28 cellular contexts compared by ENCODE assay signal in the genomic region with DNA sequence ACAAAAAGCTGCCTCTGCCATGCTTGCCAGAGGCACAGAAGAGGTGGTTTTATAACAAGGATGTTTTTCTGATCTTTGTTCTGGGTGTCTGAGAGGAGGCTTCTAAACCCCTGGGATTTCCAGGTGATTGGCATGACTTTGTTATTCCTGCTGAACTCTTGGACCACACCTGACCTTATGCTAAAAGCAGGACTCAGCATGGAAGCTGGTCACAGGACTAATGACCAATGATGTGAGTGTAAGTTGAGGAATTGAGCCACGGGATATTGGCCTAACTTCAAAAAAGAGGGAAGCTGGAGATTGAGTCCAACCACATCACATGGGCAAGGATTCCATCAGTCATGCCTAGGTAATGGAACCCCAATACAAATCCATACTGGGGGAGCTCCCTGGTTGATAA.
"Had no signal": no experiment of that assay in that cellular context is flagged by ENCODE, and none has a peak within 500 bp of the region (broad histone marks: within the 10 kb centered on the region; RNA-seq: fewer than 3 reads in every experiment).

No MANE protein-coding gene starts in this region.

- FAIRE-seq: keratinocyte, small intestine had no signal

- DNase-seq: colonic mucosa; effector CD8-positive, alpha-beta T cell; endodermal cell; erythroblast; esophagus squamous epithelium; foreskin melanocyte; glutamatergic neuron; heart right ventricle; hippocampal formation; immature natural killer cell; natural killer cell; occipital lobe; ovary; posterior cingulate gyrus; psoas muscle; right lobe of liver; small intestine; stimulated activated CD4-positive, alpha-beta T cell treated with anti-CD3 and anti-CD28 coated beads, Interleukin-15, amount 100 ng/mL, for 24 hours; stimulated activated CD4-positive, alpha-beta T cell treated with anti-CD3 and anti-CD28 coated beads, Interleukin-4, amount 100 ng/mL, for 1 hour; stimulated activated CD8-positive, alpha-beta memory T cell treated with anti-CD3 and anti-CD28 coated beads, Interleukin-4, amount 100 ng/mL, for 48 hours; stimulated activated naive CD4-positive, alpha-beta T cell; stimulated activated naive CD8-positive, alpha-beta T cell treated with anti-CD3 and anti-CD28 coated beads, Interleukin-15, amount 100 ng/mL, for 72 hours; transverse colon; upper lobe of right lung; uterus had no signal

- H3K27me3 ChIP-seq: colonic mucosa, esophagus squamous epithelium, heart right ventricle, ovary, right lobe of liver, suprapubic skin, transverse colon, upper lobe of right lung, uterus had no signal

- H3K27ac ChIP-seq: colonic mucosa, esophagus squamous epithelium, heart right ventricle, ovary, psoas muscle, right lobe of liver, suprapubic skin, transverse colon, upper lobe of right lung, uterus had no signal

- H3K4me1 ChIP-seq: colonic mucosa, esophagus squamous epithelium, heart right ventricle, psoas muscle, right lobe of liver, suprapubic skin, transverse colon, upper lobe of right lung, uterus had no signal

- H3K36me3 ChIP-seq: colonic mucosa, esophagus squamous epithelium, heart right ventricle, ovary, right lobe of liver, suprapubic skin, transverse colon, upper lobe of right lung, uterus had no signal

- H3K4me3 ChIP-seq: colonic mucosa, esophagus squamous epithelium, heart right ventricle, lung, ovary, psoas muscle, right lobe of liver, suprapubic skin, transverse colon, upper lobe of right lung, uterus had no signal

- H3K9me3 ChIP-seq: colonic mucosa, esophagus squamous epithelium, heart right ventricle, ovary, psoas muscle, right lobe of liver, suprapubic skin, upper lobe of right lung, uterus had no signal
